Comparison of ENCODE assay signal across 10 cellular contexts in the genomic region with DNA sequence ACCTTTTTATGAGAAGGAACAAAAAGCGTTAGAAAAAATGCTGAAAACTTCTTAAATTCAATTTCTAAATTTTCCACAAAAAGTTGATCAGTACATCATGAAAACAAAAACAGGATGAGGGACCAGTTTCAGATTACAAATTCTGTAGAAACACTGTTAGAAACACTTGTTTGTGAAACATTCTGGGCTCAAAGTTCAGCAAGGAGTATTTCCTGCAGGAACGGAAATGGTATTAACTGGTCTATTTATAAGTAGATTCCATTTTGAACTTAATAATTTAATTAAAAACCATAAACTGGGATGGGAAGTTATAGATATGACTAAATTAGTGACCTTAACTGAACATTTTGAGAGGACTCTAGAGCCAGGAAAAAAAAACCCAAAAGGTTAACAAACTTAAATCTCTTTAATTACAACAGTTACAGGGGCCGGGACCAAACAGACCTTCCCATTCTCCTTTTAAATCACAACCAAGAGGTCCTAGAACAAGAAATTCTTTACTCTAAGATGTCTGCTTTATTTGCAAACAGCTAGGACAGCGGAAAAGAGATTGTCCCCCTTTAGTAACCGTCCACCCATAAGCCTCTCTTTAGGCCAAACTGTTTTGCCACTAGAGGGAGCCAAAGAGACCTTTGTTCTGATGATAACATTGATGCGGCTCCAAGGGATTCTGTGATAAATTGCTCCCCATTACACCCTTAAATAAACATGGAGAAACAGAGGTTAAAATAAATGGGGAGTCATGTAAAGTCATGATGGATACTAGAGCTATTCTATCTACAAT.
DNase-seq lines count a peak whose midpoint lies in the region; ATAC-seq and TF ChIP-seq lines count a peak whose summit lies in the region.
"Had no signal": no experiment of that assay in that cellular context is flagged by ENCODE, and none has a peak within 500 bp of the region (broad histone marks: within the 10 kb centered on the region; RNA-seq: fewer than 3 reads in every experiment).

No MANE protein-coding gene starts in this region.

- ATAC-seq in HG03432 (IDR thresholded peaks at IDR 0.05; ENCODE audit: unreplicated experiment) (peak; percentile 70), WTC11 (peak; percentile 87), GM21619 (IDR thresholded peaks at IDR 0.05; ENCODE audit: unreplicated experiment) (no peak), esophagus mucosa (no peak)
- ATAC-seq: naive thymus-derived CD4-positive, alpha-beta T cell had no signal

- H3K27ac Mint-ChIP-seq in WTC11 = no peak overlapping the region
- H3K27ac Mint-ChIP-seq: naive thymus-derived CD4-positive, alpha-beta T cell; T-helper 1 cell treated with Interleukin-12 subunit alpha and Interleukin-12 subunit beta and Interleukin-4 antibody, amounts not matched to agents 30 μg/mL and 1 μg/mL, for 36 hours had no signal

- H3K36me3 Mint-ChIP-seq in WTC11 = peaks cover 34% of the 10 kb centered on the region
- H3K36me3 Mint-ChIP-seq: naive thymus-derived CD4-positive, alpha-beta T cell had no signal

- peak; percentile 81 for TF ChIP-seq CTCF in BJ (IDR thresholded peaks at IDR 0.05; ENCODE audit: insufficient read depth, low read depth, low read length)
- peak; percentile 65 for TF ChIP-seq CTCF in GM10248 (IDR thresholded peaks at IDR 0.05; ENCODE audit: control extremely low read depth, extremely low read depth, low read depth, missing control alignments)
- TF ChIP-seq CTCF in WTC11 (IDR thresholded peaks at IDR 0.05) = peak; percentile 68

- no peak overlapping the region for H3K4me3 Mint-ChIP-seq in WTC11
- H3K4me3 Mint-ChIP-seq: naive thymus-derived CD4-positive, alpha-beta T cell; T-helper 1 cell treated with Interleukin-12 subunit alpha and Interleukin-12 subunit beta and Interleukin-4 antibody, amounts not matched to agents 30 μg/mL and 1 μg/mL, for 36 hours had no signal

- peaks cover 8% of the 10 kb centered on the region for H3K4me1 Mint-ChIP-seq in WTC11
- H3K4me1 Mint-ChIP-seq: naive thymus-derived CD4-positive, alpha-beta T cell had no signal

- H3K27me3 Mint-ChIP-seq in WTC11 (ENCODE audit: low read depth) = 0 out of 2 replicates have a peak, but pooled peaks cover 6% of the 10 kb centered on the region
- H3K27me3 Mint-ChIP-seq: naive thymus-derived CD4-positive, alpha-beta T cell had no signal

- no peaks in the 10 kb centered on the region for H3K27me3 ChIP-seq in BJ (ENCODE audit: control insufficient read depth, insufficient read depth, low read length)

- POLR2A ChIA-PET in BJ (lab: Charles Lee) (no interaction called here), GM10248 (lab: Yijun Ruan, JAX) (no interaction called here), WTC11 (lab: Charles Lee) (no interaction called here)

- CTCF ChIA-PET in BJ (lab: Yijun Ruan, JAX) = interaction anchor here (1.2 to 2.0 kb wide), 2 partner anchors 8 to 64 kb away, joined by 3 to 7 read pairs; no protein-coding TSS in a partner anchor
- CTCF ChIA-PET in GM10248 (lab: Yijun Ruan, JAX) = interaction anchor here (1.0 to 2.0 kb wide), 5 partner anchors 8 to 66 kb away, joined by 3 to 11 read pairs (median 3); no protein-coding TSS in a partner anchor
- CTCF ChIA-PET in WTC11 (lab: Charles Lee) = no interaction called here

- H3K9me3 Mint-ChIP-seq in WTC11 = peaks cover 38% of the 10 kb centered on the region

- no peak overlapping the region for H3K4me3 ChIP-seq in BJ (ENCODE audit: low read depth, low read length)

- no peaks in the 10 kb centered on the region for H3K36me3 ChIP-seq in BJ (ENCODE audit: control insufficient read depth, insufficient read depth, low read length)

- DNase-seq in BJ (ENCODE audit: low read depth) (no peak), GM10248 (ENCODE audit: extremely low spot score) (peak; percentile 3), WTC11 (ENCODE audit: low spot score) (peak; percentile 33), iPS-NIHi7 (ENCODE audit: extremely low spot score) (peak; percentile 51)
- DNase-seq in activated CD4-positive, CD25-positive, alpha-beta regulatory T cell treated with anti-CD3 and anti-CD28 coated beads, Interleukin-2, amount 50 U/mL, for 72 hours = no peak

TF ChIP-seq in WTC11, 78 proteins besides CTCF, POLR2A, EP300 and RAD21:
- TF ChIP-seq ZNF121 (CRISPR knock-in tag; IDR thresholded peaks at IDR 0.05) (no peak), ZNF138 (CRISPR knock-in tag; conservative IDR thresholded peaks at IDR 0.05) (no peak), HMGA2 (CRISPR knock-in tag; IDR thresholded peaks at IDR 0.05) (no peak), ZNF423 (CRISPR knock-in tag; IDR thresholded peaks at IDR 0.05) (no peak), E2F1 (CRISPR knock-in tag; IDR thresholded peaks at IDR 0.05) (no peak), ZNF219 (CRISPR knock-in tag; IDR thresholded peaks at IDR 0.05; ENCODE audit: borderline replicate concordance) (no peak), IRF2 (CRISPR knock-in tag; IDR thresholded peaks at IDR 0.05; ENCODE audit: borderline replicate concordance, low read depth) (no peak), ZNF396 (CRISPR knock-in tag; IDR thresholded peaks at IDR 0.05; ENCODE audit: borderline replicate concordance) (no peak), CBFB (CRISPR knock-in tag; IDR thresholded peaks at IDR 0.05; ENCODE audit: low read depth) (no peak), MXD4 (CRISPR knock-in tag; IDR thresholded peaks at IDR 0.05; ENCODE audit: borderline replicate concordance) (no peak), NR1H2 (CRISPR knock-in tag; IDR thresholded peaks at IDR 0.05) (no peak), ZSCAN18 (CRISPR knock-in tag; IDR thresholded peaks at IDR 0.05) (no peak), USF2 (CRISPR knock-in tag; IDR thresholded peaks at IDR 0.05) (no peak), FOXK1 (CRISPR knock-in tag; IDR thresholded peaks at IDR 0.05) (no peak), TCF7 (CRISPR knock-in tag; IDR thresholded peaks at IDR 0.05; ENCODE audit: low read depth) (no peak)
- TF ChIP-seq, protein P1, sequence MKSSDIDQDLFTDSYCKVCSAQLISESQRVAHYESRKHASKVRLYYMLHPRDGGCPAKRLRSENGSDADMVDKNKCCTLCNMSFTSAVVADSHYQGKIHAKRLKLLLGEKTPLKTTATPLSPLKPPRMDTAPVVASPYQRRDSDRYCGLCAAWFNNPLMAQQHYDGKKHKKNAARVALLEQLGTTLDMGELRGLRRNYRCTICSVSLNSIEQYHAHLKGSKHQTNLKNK (CRISPR knock-in tag; IDR thresholded peaks at IDR 0.05) = no peak
- TF ChIP-seq, protein P2, sequence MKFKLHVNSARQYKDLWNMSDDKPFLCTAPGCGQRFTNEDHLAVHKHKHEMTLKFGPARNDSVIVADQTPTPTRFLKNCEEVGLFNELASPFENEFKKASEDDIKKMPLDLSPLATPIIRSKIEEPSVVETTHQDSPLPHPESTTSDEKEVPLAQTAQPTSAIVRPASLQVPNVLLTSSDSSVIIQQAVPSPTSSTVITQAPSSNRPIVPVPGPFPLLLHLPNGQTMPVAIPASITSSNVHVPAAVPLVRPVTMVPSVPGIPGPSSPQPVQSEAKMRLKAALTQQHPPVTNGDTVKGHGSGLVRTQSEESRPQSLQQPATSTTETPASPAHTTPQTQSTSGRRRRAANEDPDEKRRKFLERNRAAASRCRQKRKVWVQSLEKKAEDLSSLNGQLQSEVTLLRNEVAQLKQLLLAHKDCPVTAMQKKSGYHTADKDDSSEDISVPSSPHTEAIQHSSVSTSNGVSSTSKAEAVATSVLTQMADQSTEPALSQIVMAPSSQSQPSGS (CRISPR knock-in tag; IDR thresholded peaks at IDR 0.05; ENCODE audit: borderline replicate concordance, low read depth) = no peak

Comparison
In these comparisons a context has a peak if more than half of its experiments do, and no peak if none do; other contexts are left out.
1. DNase-seq: peak in GM10248 (single experiment), WTC11 (single experiment) and iPS-NIHi7 (single experiment); none in BJ (single experiment) and activated CD4-positive, CD25-positive, alpha-beta regulatory T cell treated with anti-CD3 and anti-CD28 coated beads, Interleukin-2, amount 50 U/mL, for 72 hours (single experiment).
2. ATAC-seq: peak in HG03432 (single experiment) and WTC11 (single experiment); none in GM21619 (single experiment) and esophagus mucosa (single experiment).
3. Peak in every context shown above with its lines, with median percentiles within 50 percentile points of each other: CTCF ChIP-seq.